15 cellular contexts compared by ENCODE assay signal in genomic region chr2:8923173-8923572, GRCh38.
DNase-seq lines count a peak whose midpoint lies in the region; TF ChIP-seq lines count a peak whose summit lies in the region.
"Had no signal": no experiment of that assay in that cellular context is flagged by ENCODE, and none has a peak within 500 bp of the region (broad histone marks: within the 10 kb centered on the region; RNA-seq: fewer than 3 reads in every experiment).

No MANE protein-coding gene starts in this region.

- TF ChIP-seq CTCF in fibroblast of pulmonary artery (IDR thresholded peaks at IDR 0.05; ENCODE audit: low read length, missing control alignments): no peak

- H3K4me3 ChIP-seq in fibroblast of pulmonary artery (replicated peaks; ENCODE audit: low read depth, low read length) (no peak overlapping the region), H7 (ENCODE audit: insufficient read depth, low read depth, low read length) (no peak overlapping the region)

- peak; percentile 17 for DNase-seq in HK-2 (ENCODE audit: unreplicated experiment)
- DNase-seq in amniotic epithelial cell (ENCODE audit: low read depth): peak; percentile 49
- DNase-seq in fibroblast of pulmonary artery (ENCODE audit: low read depth): peak; percentile 22
- peak; percentile 74 for DNase-seq in renal cortical epithelial cell (ENCODE audit: low read depth)
- DNase-seq in RKO (ENCODE audit: low spot score): no peak
- DNase-seq in H7: no peak
- no peak for DNase-seq in SHP77 (lab: John Stamatoyannopoulos, UW)
- DNase-seq: AML-193, DMS 273 treated with DMSO at 0.1 percent for 48 hours, GF-D8, NCI-H1417, NCI-H187 treated with DMSO at 0.1 percent for 48 hours, NCI-H446 treated with DMSO at 0.1 percent for 48 hours, PC-3, SK-N-SH had no signal

- H3K27me3 ChIP-seq in H7 (ENCODE audit: control insufficient read depth, insufficient read depth, low read length): no peaks in the 10 kb centered on the region

- H3K36me3 ChIP-seq in H7 (replicated peaks; ENCODE audit: control insufficient read depth, insufficient read depth, low read length): no peaks in the 10 kb centered on the region

Comparison
In these comparisons a context has a peak if more than half of its experiments do, and no peak if none do; other contexts are left out.
1. DNase-seq: peak in HK-2 (single experiment), amniotic epithelial cell (single experiment), fibroblast of pulmonary artery (single experiment) and renal cortical epithelial cell (single experiment); none in RKO (single experiment), H7 (single experiment) and SHP77 (0 of 2).